ENCODE assay signal across 8 cellular contexts in the genomic region with DNA sequence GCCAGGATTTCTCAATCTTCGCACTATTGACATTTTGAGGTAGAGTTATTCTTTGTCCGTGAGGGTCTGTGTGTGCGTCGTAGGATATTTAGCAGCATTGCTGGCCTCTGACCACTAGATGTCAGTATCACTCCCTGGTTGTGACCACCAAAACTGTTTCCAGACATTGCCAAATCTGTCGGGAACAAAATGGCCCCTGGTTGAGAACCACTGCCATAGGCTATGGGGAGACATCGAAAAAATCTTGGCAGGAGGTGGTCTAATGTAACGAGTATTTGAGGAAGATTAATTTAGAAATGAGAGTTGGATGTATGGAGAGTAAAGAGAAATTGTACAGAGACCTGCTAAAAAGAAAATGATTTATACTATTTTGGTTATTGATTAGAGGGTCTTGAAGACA.
DNase-seq lines count a peak whose midpoint lies in the region; ATAC-seq and TF ChIP-seq lines count a peak whose summit lies in the region.

No MANE protein-coding gene starts in this region.

- H3K4me3 ChIP-seq in esophagus muscularis mucosa (no peak overlapping the region), testis (no peak overlapping the region)

- H2BK120ac ChIP-seq in H9 (ENCODE audit: low read depth, low read length, poor library complexity, severe bottlenecking), result no peak overlapping the region

- no peak overlapping the region for H3K9ac ChIP-seq in H9 (ENCODE audit: extremely low read depth, insufficient read length, low read length)

- no peak overlapping the region for H4K91ac ChIP-seq in H9 (ENCODE audit: insufficient read length, low read depth, low read length)

- peak; percentile 80 for TF ChIP-seq CTCF in H9 (conservative IDR thresholded peaks at IDR 0.05)
- peak; percentile 76 to 80 (median 77) for TF ChIP-seq CTCF in esophagus muscularis mucosa (IDR thresholded peaks at IDR 0.05)
- peak; percentile 14 to 70 (median 49) for TF ChIP-seq CTCF in testis (IDR thresholded peaks at IDR 0.05)

- no peak overlapping the region for H3K4me3 Mint-ChIP-seq in H9
- H3K4me3 Mint-ChIP-seq in activated CD8-positive, alpha-beta T cell treated with anti-CD3 and anti-CD28 coated beads, Interleukin-2, amount 10 ng/mL, durations not matched to agents 7 days and 5 days, result no peak overlapping the region
- H3K4me3 Mint-ChIP-seq in naive B cell, result no peak overlapping the region

- no peak overlapping the region for H4K8ac ChIP-seq in H9 (replicated peaks; ENCODE audit: insufficient read length, low read depth, low read length)

- H3K36me3 Mint-ChIP-seq in H9 (ENCODE audit: insufficient read depth in 1 of 3, low read depth in 3 of 3), result peaks cover 2 to 11% (median 9%) of the 10 kb centered on the region in 3 experiments
- H3K36me3 Mint-ChIP-seq in activated CD8-positive, alpha-beta T cell treated with anti-CD3 and anti-CD28 coated beads, Interleukin-2, amount 10 ng/mL, durations not matched to agents 7 days and 5 days (ENCODE audit: low read depth), result peaks cover 33% of the 10 kb centered on the region
- peaks cover 0 to 4% of the 10 kb centered on the region in 2 donors for H3K36me3 Mint-ChIP-seq in naive B cell

- intact Hi-C loops in esophagus muscularis mucosa (cut with DNase I), result no loop called here
- intact Hi-C loops in testis (cut with DNase I; ENCODE audit: low total_unique reads), result no loop called here

- H3K4me2 ChIP-seq in H9 (ENCODE audit: insufficient read depth, insufficient read length, low read length), result no peak overlapping the region

- no peak overlapping the region for H3K23ac ChIP-seq in H9 (ENCODE audit: insufficient read length, low read depth, low read length)

- H3K9me3 Mint-ChIP-seq in H9, result peaks cover 2 to 43% of the 10 kb centered on the region in 2 experiments; a peak in 3 of 5 replicates
- no peaks in the 10 kb centered on the region for H3K9me3 Mint-ChIP-seq in activated CD8-positive, alpha-beta T cell treated with anti-CD3 and anti-CD28 coated beads, Interleukin-2, amount 10 ng/mL, durations not matched to agents 7 days and 5 days (ENCODE audit: insufficient read depth)
- no peaks in the 10 kb centered on the region for H3K9me3 Mint-ChIP-seq in naive B cell

- POLR2A ChIA-PET in activated CD8-positive, alpha-beta T cell treated with anti-CD3 and anti-CD28 coated beads, Interleukin-2, amount 10 ng/mL, durations not matched to agents 7 days and 5 days (lab: Charles Lee), result no interaction called here

- CTCF ChIA-PET in activated CD8-positive, alpha-beta T cell treated with anti-CD3 and anti-CD28 coated beads, Interleukin-2, amount 10 ng/mL, durations not matched to agents 7 days and 5 days (lab: Charles Lee), result no interaction called here

- no peaks in the 10 kb centered on the region for H3K79me1 ChIP-seq in H9 (ENCODE audit: insufficient read depth, low read depth, low read length, poor library complexity, severe bottlenecking)

- no peak overlapping the region for H3T11ph ChIP-seq in H9 (ENCODE audit: low read length)

- H2BK12ac ChIP-seq in H9 (ENCODE audit: insufficient read length, low read depth, low read length), result no peak overlapping the region

- peaks cover 0 to 5% of the 10 kb centered on the region in 2 experiments; a peak in 2 of 4 replicates for H3K4me1 Mint-ChIP-seq in H9
- peaks cover 4% of the 10 kb centered on the region for H3K4me1 Mint-ChIP-seq in activated CD8-positive, alpha-beta T cell treated with anti-CD3 and anti-CD28 coated beads, Interleukin-2, amount 10 ng/mL, durations not matched to agents 7 days and 5 days (ENCODE audit: low read depth)
- H3K4me1 Mint-ChIP-seq in naive B cell, result peaks cover 5 to 11% (median 8%) of the 10 kb centered on the region in 3 donors

- no peak overlapping the region for H4K5ac ChIP-seq in H9 (ENCODE audit: insufficient read length, low read depth, low read length)

- ATAC-seq in activated CD8-positive, alpha-beta T cell treated with anti-CD3 and anti-CD28 coated beads, Interleukin-2, amount 10 ng/mL, durations not matched to agents 7 days and 5 days, result no peak
- ATAC-seq in naive B cell (ENCODE audit: low read depth in 2 of 2), result peak; percentile 48 to 66

- no peak overlapping the region for H3K14ac ChIP-seq in H9 (ENCODE audit: insufficient read depth, low read length)

- H3K18ac ChIP-seq in H9 (ENCODE audit: insufficient read length, low read depth, low read length), result no peak overlapping the region

- H2BK20ac ChIP-seq in H9 (ENCODE audit: low read depth, low read length, poor library complexity, severe bottlenecking), result no peak overlapping the region

- H4K20me1 ChIP-seq in H9 (ENCODE audit: control insufficient read depth, insufficient read depth, insufficient read length), result no peaks in the 10 kb centered on the region

- H3K79me2 ChIP-seq in H9 (ENCODE audit: insufficient read depth, low read length), result no peaks in the 10 kb centered on the region

- H2AK5ac ChIP-seq in H9 (ENCODE audit: insufficient read length, low read length), result no peak overlapping the region

- TF ChIP-seq POLR2A in esophagus muscularis mucosa (IDR thresholded peaks at IDR 0.05; ENCODE audit: low read depth) (no peak), testis (IDR thresholded peaks at IDR 0.05) (no peak)

- H3K27ac ChIP-seq in H9 (ENCODE audit: insufficient read length, low read depth, low read length) (no peak overlapping the region), esophagus muscularis mucosa (replicated peaks in 1 of 4) (peak overlapping the region; percentile 41 to 62 (median 56)), testis (no peak overlapping the region)

- H2AFZ ChIP-seq in H9 (ENCODE audit: low read length), result no peak overlapping the region

- H2BK5ac ChIP-seq in H9 (ENCODE audit: insufficient read length, low read length), result no peak overlapping the region

- peak; percentile 23 for DNase-seq in DMS114 treated with DMSO at 0.1 percent for 48 hours (lab: John Stamatoyannopoulos, UW; ENCODE audit: unreplicated experiment)
- DNase-seq in H9, result peak; percentile 50
- peak; percentile 50 for DNase-seq in NCI-H2196 (lab: John Stamatoyannopoulos, UW; ENCODE audit: unreplicated experiment)
- DNase-seq in activated CD8-positive, alpha-beta T cell treated with anti-CD3 and anti-CD28 coated beads, Interleukin-2, amount 10 ng/mL, durations not matched to agents 7 days and 5 days, result peak; percentile 34
- DNase-seq in esophagus muscularis mucosa (ENCODE audit: extremely low spot score), result peak; percentile 91
- peak; percentile 25 for DNase-seq in naive B cell
- peak; percentile 43 for DNase-seq in testis
- DNase-seq in T1000 (lab: John Stamatoyannopoulos, UW), result no peak

- WGBS in H9 (ENCODE audit: extremely low coverage, insufficient read length, low lambda C conversion rate), result 100% methylated on average over 1 of the region's 7 CpGs
- WGBS in esophagus muscularis mucosa, result 21% methylated on average over 7 of the region's 7 CpGs
- WGBS in testis, 2 donors, result 13 to 21% methylated on average over 7 of the region's 7 CpGs

- H2BK15ac ChIP-seq in H9 (ENCODE audit: low read depth, low read length), result no peak overlapping the region

- H3K23me2 ChIP-seq in H9 (ENCODE audit: insufficient read length, low read depth, low read length, poor library complexity, severe bottlenecking), result no peaks in the 10 kb centered on the region

- no peak overlapping the region for H3K27ac Mint-ChIP-seq in H9
- H3K27ac Mint-ChIP-seq in activated CD8-positive, alpha-beta T cell treated with anti-CD3 and anti-CD28 coated beads, Interleukin-2, amount 10 ng/mL, durations not matched to agents 7 days and 5 days, result no peak overlapping the region
- H3K27ac Mint-ChIP-seq in naive B cell, result peak overlapping the region in 3 of 6 donors; percentile 49 to 91 (median 88)

- H3K9me3 ChIP-seq in H9 (ENCODE audit: control insufficient read depth, low read depth, low read length) (no peaks in the 10 kb centered on the region), esophagus muscularis mucosa (no peaks in the 10 kb centered on the region), testis (no peaks in the 10 kb centered on the region)

- no peak overlapping the region for H3K56ac ChIP-seq in H9 (ENCODE audit: insufficient read length, low read depth, low read length)

- H3K4ac ChIP-seq in H9 (ENCODE audit: low read depth, low read length), result no peak overlapping the region

- H3K4me1 ChIP-seq in H9 (ENCODE audit: insufficient read depth, low read length), result no peaks in the 10 kb centered on the region
- peaks cover 0 to 36% (median 21%) of the 10 kb centered on the region in 4 donors for H3K4me1 ChIP-seq in esophagus muscularis mucosa
- H3K4me1 ChIP-seq in testis, result no peaks in the 10 kb centered on the region

- H3K27me3 Mint-ChIP-seq in H9 (ENCODE audit: low read depth), result peaks cover 2% of the 10 kb centered on the region; the same call in 1 of the 2 replicates
- H3K27me3 Mint-ChIP-seq in activated CD8-positive, alpha-beta T cell treated with anti-CD3 and anti-CD28 coated beads, Interleukin-2, amount 10 ng/mL, durations not matched to agents 7 days and 5 days (ENCODE audit: low read depth), result no peaks in the 10 kb centered on the region
- H3K27me3 Mint-ChIP-seq in naive B cell, result no peaks in the 10 kb centered on the region

- no peak for TF ChIP-seq EP300 in esophagus muscularis mucosa (IDR thresholded peaks at IDR 0.05)

- H3K36me3 ChIP-seq in esophagus muscularis mucosa (peaks cover 0 to 13% (median under 1%) of the 10 kb centered on the region in 4 donors), testis (ENCODE audit: low read depth, missing control alignments) (no peaks in the 10 kb centered on the region)

- H3K27me3 ChIP-seq in H9 (ENCODE audit: insufficient read depth, low read length) (no peaks in the 10 kb centered on the region), esophagus muscularis mucosa (no peaks in the 10 kb centered on the region), testis (no peaks in the 10 kb centered on the region)

Comparison
In these comparisons a context has a peak if more than half of its experiments do, and no peak if none do; other contexts are left out.
1. H3K27ac ChIP-seq: peak in esophagus muscularis mucosa (4 of 4); none in H9 (single experiment) and testis (0 of 2).
2. Peak in every context shown above with its lines, with median percentiles within 50 percentile points of each other: CTCF ChIP-seq.